Comparison of ENCODE assay signal across 16 cellular contexts in genomic region chr13:95607363-95607762, GRCh38. TPM values are rescaled to one million over a fixed set of nuclear protein-coding genes. Genes with fewer than 3 reads are reported as not detected.
A peak's percentile ranks its signal among the peaks of the same experiment; 100 is the strongest.
DNase-seq lines count a peak whose midpoint lies in the region; ATAC-seq, FAIRE-seq and TF ChIP-seq lines count a peak whose summit lies in the region.
"Had no signal": no experiment of that assay in that cellular context is flagged by ENCODE, and none has a peak within 500 bp of the region (broad histone marks: within the 10 kb centered on the region; RNA-seq: fewer than 3 reads in every experiment).

No MANE protein-coding gene starts in this region.

- no TSS peak for BruUV-seq in MCF 10A (replicated peaks; lab: Mats Ljungman, UMichigan)

- TF ChIP-seq CTCF in MCF 10A (IDR thresholded peaks at IDR 0.05; ENCODE audit: unreplicated experiment) (no peak), breast epithelium (IDR thresholded peaks at IDR 0.05) (no peak), RWPE2 (IDR thresholded peaks at IDR 0.05; ENCODE audit: poor library complexity, severe bottlenecking) (no peak), coronary artery (IDR thresholded peaks at IDR 0.05) (no peak), testis (IDR thresholded peaks at IDR 0.05) (no peak)

- H3K4me1 Mint-ChIP-seq in MCF 10A (ENCODE audit: insufficient read depth, unreplicated experiment), result peaks cover 50% of the 10 kb centered on the region
- H3K4me1 Mint-ChIP-seq: H9 had no signal

- H3K9me3 ChIP-seq in breast epithelium (no peaks in the 10 kb centered on the region), RWPE2 (ENCODE audit: severe bottlenecking) (no peaks in the 10 kb centered on the region), testis (no peaks in the 10 kb centered on the region), small intestine (ENCODE audit: control insufficient read depth, low read depth) (no peaks in the 10 kb centered on the region)
- H3K9me3 ChIP-seq: upper lobe of right lung had no signal

- POLR2A ChIA-PET in MCF 10A (lab: Yijun Ruan, JAX), result interaction anchor here (0.7 to 3.0 kb wide), 14 partner anchors 11 to 1828 kb away, joined by 3 to 15 read pairs (median 3); partner anchors contain the start of gene DNAJC3

- H3K36me3 ChIP-seq in breast epithelium (no peaks in the 10 kb centered on the region), RWPE2 (ENCODE audit: low read depth) (peaks cover 59% of the 10 kb centered on the region), testis (ENCODE audit: low read depth, missing control alignments) (no peaks in the 10 kb centered on the region), small intestine (ENCODE audit: control insufficient read depth in 2 of 2, insufficient read depth in 2 of 2, low read length in 2 of 2) (no peaks in the 10 kb centered on the region)
- H3K36me3 ChIP-seq: upper lobe of right lung had no signal

- no peak overlapping the region for H3K4me3 Mint-ChIP-seq in MCF 10A (ENCODE audit: unreplicated experiment)
- H3K4me3 Mint-ChIP-seq: dendritic cell treated with granulocyte-macrophage colony-stimulating factor and Interleukin-4, amounts not matched to agents 40 ng/mL and 50 ng/mL, for 4 days; H9 had no signal

- no peak overlapping the region for H3K4me3 ChIP-seq in breast epithelium
- H3K4me3 ChIP-seq in RWPE2 (ENCODE audit: severe bottlenecking), result no peak overlapping the region
- no peak overlapping the region for H3K4me3 ChIP-seq in coronary artery
- H3K4me3 ChIP-seq in testis, result no peak overlapping the region
- H3K4me3 ChIP-seq in small intestine (ENCODE audit: low read depth in 1 of 2, low read length in 2 of 2), result no peak overlapping the region
- H3K4me3 ChIP-seq: upper lobe of right lung had no signal

- 49 to 60% methylated on average over 1 of the region's 1 CpG for WGBS in testis, 2 donors
- 16 to 48% (median 36%) methylated on average over 1 of the region's 1 CpG for WGBS in small intestine, 3 donors

- DNase-seq in MCF 10A (ENCODE audit: unreplicated experiment) (peak; percentile 99), breast epithelium (ENCODE audit: low spot score in 2 of 2) (no peak), RWPE2 (ENCODE audit: low spot score) (no peak), fibroblast of gingiva (ENCODE audit: low read depth) (peak; percentile 51), coronary artery (ENCODE audit: low spot score) (no peak), testis (no peak), small intestine (no peak)
- DNase-seq: ACHN; activated naive CD4-positive, alpha-beta T cell treated with Interleukin-2 at 50 U/mL for 16 hours; H9; mesendoderm; NCI-H187 treated with DMSO at 0.1 percent for 48 hours; nucleus accumbens; upper lobe of right lung had no signal

- H3K27ac Mint-ChIP-seq in MCF 10A (ENCODE audit: low read depth, unreplicated experiment), result no peak overlapping the region
- H3K27ac Mint-ChIP-seq: dendritic cell treated with granulocyte-macrophage colony-stimulating factor and Interleukin-4, amounts not matched to agents 40 ng/mL and 50 ng/mL, for 4 days; H9 had no signal

- no peaks in the 10 kb centered on the region for H3K9me3 Mint-ChIP-seq in MCF 10A (ENCODE audit: unreplicated experiment)
- H3K9me3 Mint-ChIP-seq: dendritic cell treated with granulocyte-macrophage colony-stimulating factor and Interleukin-4, amounts not matched to agents 40 ng/mL and 50 ng/mL, for 4 days; H9 had no signal

- H3K27me3 Mint-ChIP-seq in MCF 10A (ENCODE audit: insufficient read depth, unreplicated experiment), result no peaks in the 10 kb centered on the region
- H3K27me3 Mint-ChIP-seq: dendritic cell treated with granulocyte-macrophage colony-stimulating factor and Interleukin-4, amounts not matched to agents 40 ng/mL and 50 ng/mL, for 4 days had no signal

- peaks cover 5% of the 10 kb centered on the region for H3K36me3 Mint-ChIP-seq in MCF 10A (ENCODE audit: insufficient read depth, unreplicated experiment)

- H3K4me1 ChIP-seq in breast epithelium, result peaks cover 0 to 7% of the 10 kb centered on the region in 2 donors
- peaks cover 18% of the 10 kb centered on the region for H3K4me1 ChIP-seq in RWPE2 (ENCODE audit: insufficient read depth, poor library complexity, severe bottlenecking)
- H3K4me1 ChIP-seq in testis, result no peaks in the 10 kb centered on the region
- peaks cover 0 to 3% of the 10 kb centered on the region in 2 donors for H3K4me1 ChIP-seq in small intestine (ENCODE audit: control insufficient read depth in 2 of 2, insufficient read depth in 1 of 2, low read depth in 1 of 2, low read length in 1 of 2)

- no peaks in the 10 kb centered on the region for H3K27me3 ChIP-seq in breast epithelium
- H3K27me3 ChIP-seq in RWPE2 (ENCODE audit: insufficient read depth, poor library complexity, severe bottlenecking), result no peaks in the 10 kb centered on the region
- H3K27me3 ChIP-seq in testis, result no peaks in the 10 kb centered on the region
- no peaks in the 10 kb centered on the region for H3K27me3 ChIP-seq in small intestine (ENCODE audit: control insufficient read depth in 2 of 2, insufficient read depth in 2 of 2, low read length in 2 of 2)
- H3K27me3 ChIP-seq: upper lobe of right lung had no signal

- ATAC-seq in RWPE2 (ENCODE audit: low read depth) (peak; percentile 84), GM18907 (IDR thresholded peaks at IDR 0.05; ENCODE audit: unreplicated experiment) (no peak)
- ATAC-seq: upper lobe of right lung had no signal

- TF ChIP-seq POLR2A in breast epithelium (IDR thresholded peaks at IDR 0.05) (no peak), testis (IDR thresholded peaks at IDR 0.05) (no peak)

- FAIRE-seq in small intestine (lab: Jason Lieb, UNC), result no peak

- intact Hi-C loops in MCF 10A (cut with micrococcal nuclease), result loop anchor here (1.0 to 2.0 kb wide), 2 partner anchors 113 to 419 kb away; no protein-coding TSS in a partner anchor
- intact Hi-C loops in breast epithelium (cut with DNase I; ENCODE audit: low total_unique reads), result no loop called here
- intact Hi-C loops in testis (cut with DNase I; ENCODE audit: low total_unique reads), result no loop called here

- no peak overlapping the region for H3K27ac ChIP-seq in breast epithelium
- H3K27ac ChIP-seq in RWPE2 (ENCODE audit: poor library complexity, severe bottlenecking), result no peak overlapping the region
- H3K27ac ChIP-seq in coronary artery, result no peak overlapping the region
- H3K27ac ChIP-seq in testis, result no peak overlapping the region
- no peak overlapping the region for H3K27ac ChIP-seq in small intestine (ENCODE audit: low read depth in 1 of 2, low read length in 1 of 2)
- H3K27ac ChIP-seq: upper lobe of right lung had no signal

- CTCF ChIA-PET in MCF 10A (lab: Yijun Ruan, JAX), result interaction anchor here (0.6 to 4.9 kb wide), 14 partner anchors 9 to 563 kb away, joined by 3 to 63 read pairs (median 4); no protein-coding TSS in a partner anchor

RNA-seq across cellular contexts. Expression of gene DZIP1, which starts 37.1 kb away (rescaled TPM):
- total RNA-seq in MCF 10A (2022), result 16.4 and 22.1 TPM in 2 replicates
- total RNA-seq in breast epithelium, result 10 to 100 TPM; 10.2 to 20.3 (median 10.4) TPM
- 10 to 100 TPM; 54.7 to 63.7 TPM for total RNA-seq in testis
- 143 TPM for polyA plus RNA-seq in testis (ENCODE audit: insufficient read depth, low read depth, low replicate concordance)
- 1 to 10 TPM in 2 of 3 donors, not detected in 1; 1.4 to 3.2 TPM for polyA plus RNA-seq in small intestine

RNA-seq across cellular contexts. Expression of gene CLDN10, which starts 54.8 kb away (rescaled TPM):
- total RNA-seq in MCF 10A (2022), result not detected in 2 replicates
- 1 to 10 TPM in 2 of 3 donors, under 1 TPM in 1; 0.64 to 2.0 (median 1.0) TPM for total RNA-seq in breast epithelium
- 1 to 10 TPM; 1.3 to 1.8 TPM for total RNA-seq in testis
- 3.3 TPM for polyA plus RNA-seq in testis (ENCODE audit: insufficient read depth, low read depth, low replicate concordance)
- polyA plus RNA-seq in small intestine, result under 1 TPM in 1 of 3 donors, not detected in 2; 0.54 TPM

Comparison
In these comparisons a context has a peak if more than half of its experiments do, and no peak if none do; other contexts are left out.
1. DNase-seq: peak in MCF 10A (single experiment) and fibroblast of gingiva (single experiment); none in breast epithelium (0 of 2), RWPE2 (single experiment), coronary artery (single experiment), testis (single experiment) and small intestine (single experiment).